Comparison of ENCODE assay signal across 27 cellular contexts in the genomic region with DNA sequence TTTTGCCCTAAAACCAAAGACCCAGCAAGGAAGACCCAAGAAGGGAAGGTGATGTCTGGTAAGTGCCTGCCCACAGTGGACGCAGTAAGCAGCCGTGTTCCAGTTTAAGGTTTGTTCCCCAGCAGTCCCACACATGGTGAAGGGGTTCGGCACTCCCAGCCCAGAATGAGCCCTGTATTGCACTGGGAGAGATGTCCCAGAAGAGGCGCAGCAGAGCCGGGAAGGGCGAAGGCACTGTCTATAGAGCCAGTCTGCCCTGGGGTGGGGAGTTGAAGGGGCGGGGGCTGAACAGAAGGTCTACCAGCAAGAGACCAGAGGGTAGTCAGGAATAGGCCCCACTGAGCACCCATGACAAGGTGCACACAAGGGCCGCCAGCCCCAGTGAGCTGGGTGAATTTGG. TPM values are rescaled to one million over a fixed set of nuclear protein-coding genes. Genes with fewer than 3 reads are reported as not detected.
"Had no signal": no experiment of that assay in that cellular context is flagged by ENCODE, and none has a peak within 500 bp of the region (broad histone marks: within the 10 kb centered on the region; RNA-seq: fewer than 3 reads in every experiment).

No MANE protein-coding gene starts in this region.

- H3K27ac Mint-ChIP-seq: activated CD4-positive, alpha-beta memory T cell treated with anti-CD3 and anti-CD28 coated beads, Interleukin-2, amount 10 ng/mL, durations not matched to agents 7 days and 5 days; activated CD4-positive, alpha-beta T cell treated with anti-CD3 and anti-CD28 coated beads, Interleukin-2, amount 10 ng/mL, durations not matched to agents 7 days and 5 days; activated T-helper 17 cell treated with anti-CD3 and anti-CD28 coated beads, Interleukin-2, amount 50 U/mL, for 72 hours; effector memory CD8-positive, alpha-beta T cell; memory B cell; natural killer cell treated with Interleukin-12 subunit alpha and Interleukin-12 subunit beta and Interleukin-15 and Interleukin-18, amount 100 ng/mL, for 72 hours; stimulated activated naive CD8-positive, alpha-beta T cell treated with anti-CD3 and anti-CD28 coated beads, Interleukin-15, Interleukin-2, amounts not matched to agents 100 ng/mL and 50 ng/mL, for 24 hours; type B pancreatic cell had no signal

- DNase-seq: activated CD4-positive, alpha-beta memory T cell treated with anti-CD3 and anti-CD28 coated beads, Interleukin-2, amount 10 ng/mL, durations not matched to agents 7 days and 5 days; activated CD4-positive, alpha-beta T cell treated with anti-CD3 and anti-CD28 coated beads for 1 hour; activated CD4-positive, alpha-beta T cell treated with anti-CD3 and anti-CD28 coated beads, Interleukin-2, amount 10 ng/mL, durations not matched to agents 7 days and 5 days; activated gamma-delta T cell treated with Interleukin-2 at 50 U/mL for 16 hours; activated naive CD4-positive, alpha-beta T cell treated with anti-CD3 and anti-CD28 coated beads, Interleukin-2, amount 50 U/mL, for 16 hours; activated T-cell treated with anti-CD3 and anti-CD28 coated beads, Interleukin-2, amount 50 U/mL, for 4 hours; amniotic stem cell; cortex of kidney; effector memory CD8-positive, alpha-beta T cell; hippocampal formation; left colon; posterior cingulate gyrus; right cardiac atrium; stimulated activated CD4-positive, alpha-beta T cell treated with anti-CD3 and anti-CD28 coated beads, Interleukin-4, amount 100 ng/mL, for 1 hour; T-helper 9 cell had no signal

- H3K9me3 Mint-ChIP-seq: activated CD4-positive, alpha-beta memory T cell treated with anti-CD3 and anti-CD28 coated beads, Interleukin-2, amount 10 ng/mL, durations not matched to agents 7 days and 5 days; activated CD4-positive, alpha-beta T cell treated with anti-CD3 and anti-CD28 coated beads, Interleukin-2, amount 10 ng/mL, durations not matched to agents 7 days and 5 days; activated T-cell treated with anti-CD3 and anti-CD28 coated beads, Interleukin-2, amount 50 U/mL, for 4 hours; activated T-helper 17 cell treated with anti-CD3 and anti-CD28 coated beads, Interleukin-2, amount 50 U/mL, for 72 hours; effector memory CD8-positive, alpha-beta T cell; memory B cell; natural killer cell treated with Interleukin-12 subunit alpha and Interleukin-12 subunit beta and Interleukin-15 and Interleukin-18, amount 100 ng/mL, for 72 hours; stimulated activated naive CD8-positive, alpha-beta T cell treated with anti-CD3 and anti-CD28 coated beads, Interleukin-15, Interleukin-2, amounts not matched to agents 100 ng/mL and 50 ng/mL, for 24 hours; type B pancreatic cell had no signal

- H3K36me3 ChIP-seq: brain microvascular endothelial cell, gastroesophageal sphincter, thoracic aorta had no signal

- H3K27me3 ChIP-seq: brain microvascular endothelial cell had no signal

- H3K4me3 Mint-ChIP-seq: activated CD4-positive, alpha-beta memory T cell treated with anti-CD3 and anti-CD28 coated beads, Interleukin-2, amount 10 ng/mL, durations not matched to agents 7 days and 5 days; activated CD4-positive, alpha-beta T cell treated with anti-CD3 and anti-CD28 coated beads, Interleukin-2, amount 10 ng/mL, durations not matched to agents 7 days and 5 days; activated T-cell treated with anti-CD3 and anti-CD28 coated beads, Interleukin-2, amount 50 U/mL, for 4 hours; activated T-helper 17 cell treated with anti-CD3 and anti-CD28 coated beads, Interleukin-2, amount 50 U/mL, for 72 hours; effector memory CD8-positive, alpha-beta T cell; memory B cell; natural killer cell treated with Interleukin-12 subunit alpha and Interleukin-12 subunit beta and Interleukin-15 and Interleukin-18, amount 100 ng/mL, for 72 hours; stimulated activated naive CD8-positive, alpha-beta T cell treated with anti-CD3 and anti-CD28 coated beads, Interleukin-15, Interleukin-2, amounts not matched to agents 100 ng/mL and 50 ng/mL, for 24 hours; type B pancreatic cell had no signal

- H3K9me3 ChIP-seq: gastroesophageal sphincter, thoracic aorta had no signal

- H3K4me3 ChIP-seq: gastroesophageal sphincter, thoracic aorta had no signal

- H3K36me3 Mint-ChIP-seq: memory B cell; natural killer cell treated with Interleukin-12 subunit alpha and Interleukin-12 subunit beta and Interleukin-15 and Interleukin-18, amount 100 ng/mL, for 72 hours; type B pancreatic cell had no signal

- H3K27ac ChIP-seq: brain microvascular endothelial cell, gastroesophageal sphincter, thoracic aorta had no signal

- ATAC-seq: activated T-cell treated with anti-CD3 and anti-CD28 coated beads, Interleukin-2, amount 50 U/mL, for 4 hours; activated T-helper 17 cell treated with anti-CD3 and anti-CD28 coated beads, Interleukin-2, amount 50 U/mL, for 72 hours; effector memory CD8-positive, alpha-beta T cell; gastroesophageal sphincter; left colon; natural killer cell treated with Interleukin-12 subunit alpha and Interleukin-12 subunit beta and Interleukin-15 and Interleukin-18, amount 100 ng/mL, for 72 hours; right cardiac atrium had no signal

- FAIRE-seq: astrocyte, endothelial cell of umbilical vein, TTC549 had no signal

RNA-seq across cellular contexts. Expression of gene TMEM158, which starts 6.4 kb away (rescaled TPM):
- total RNA-seq: activated CD4-positive, alpha-beta memory T cell treated with anti-CD3 and anti-CD28 coated beads, Interleukin-2, amount 10 ng/mL, durations not matched to agents 7 days and 5 days; activated T-helper 17 cell treated with anti-CD3 and anti-CD28 coated beads, Interleukin-2, amount 50 U/mL, for 72 hours; T-helper 1 cell treated with Interleukin-12 subunit alpha and Interleukin-12 subunit beta and Interleukin-4 antibody, amounts not matched to agents 30 ng/mL and 1 ng/mL, for 36 hours had no signal
